Comparison of ENCODE assay signal across 9 cellular contexts in the genomic region with DNA sequence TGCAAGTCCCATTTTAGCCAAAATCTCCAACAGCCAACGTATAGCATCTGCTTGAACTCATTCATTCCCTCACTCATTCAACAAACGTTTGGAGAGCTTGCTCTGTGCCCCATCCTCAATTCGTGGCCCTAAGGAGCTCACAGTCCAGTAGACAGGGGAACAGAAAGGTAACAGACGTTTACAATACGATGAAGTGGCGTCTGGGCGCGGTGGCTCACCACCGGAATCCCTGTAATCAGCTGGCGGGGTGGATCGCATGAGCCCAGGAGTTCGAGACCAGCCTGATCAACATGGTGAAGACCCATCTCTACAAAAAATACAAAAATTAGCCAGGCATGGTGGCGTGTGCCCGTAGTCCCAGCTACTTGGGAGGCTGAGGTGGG. TPM values are rescaled to one million over a fixed set of nuclear protein-coding genes. Genes with fewer than 3 reads are reported as not detected.
DNase-seq lines count a peak whose midpoint lies in the region; ATAC-seq, FAIRE-seq and TF ChIP-seq lines count a peak whose summit lies in the region.
"Had no signal": no experiment of that assay in that cellular context is flagged by ENCODE, and none has a peak within 500 bp of the region (broad histone marks: within the 10 kb centered on the region; RNA-seq: fewer than 3 reads in every experiment).

No MANE protein-coding gene starts in this region.

- peaks cover 10% of the 10 kb centered on the region for H3K79me2 ChIP-seq in astrocyte (ENCODE audit: insufficient read depth, low read length)

- peaks cover 7% of the 10 kb centered on the region for H3K4me1 Mint-ChIP-seq in astrocyte (ENCODE audit: low read depth, unreplicated experiment)
- peaks cover 29% of the 10 kb centered on the region for H3K4me1 Mint-ChIP-seq in mesothelial cell of epicardium

- H3K9me3 ChIP-seq in HUES48 (ENCODE audit: control insufficient read depth, insufficient read depth, low read length), result no peaks in the 10 kb centered on the region
- no peaks in the 10 kb centered on the region for H3K9me3 ChIP-seq in astrocyte (ENCODE audit: insufficient read depth, low read depth, low read length)

- H3K27ac Mint-ChIP-seq in astrocyte (ENCODE audit: unreplicated experiment) (peak overlapping the region; percentile 75), mesothelial cell of epicardium (peak overlapping the region; percentile 95)

- no peaks in the 10 kb centered on the region; the same call in 1 of the 2 replicates for H3K36me3 ChIP-seq in HUES48 (ENCODE audit: control insufficient read depth, insufficient read depth, low read length)
- no peaks in the 10 kb centered on the region for H3K36me3 ChIP-seq in astrocyte (ENCODE audit: insufficient read depth, low read length)

- peaks cover 14% of the 10 kb centered on the region for H4K20me1 ChIP-seq in astrocyte (ENCODE audit: insufficient read depth, low read length)

- H3K4me3 Mint-ChIP-seq in astrocyte (ENCODE audit: unreplicated experiment) (peak overlapping the region; percentile 87), mesothelial cell of epicardium (peak overlapping the region; percentile 71)

- H3K4me3 ChIP-seq in HUES48 (ENCODE audit: low read depth, low read length), result peak overlapping the region; percentile 51; the same call in 1 of the 2 replicates
- H3K4me3 ChIP-seq in astrocyte (ENCODE audit: insufficient read depth, low read depth, low read length), result peak overlapping the region; percentile 54

- no peaks in the 10 kb centered on the region for H3K36me3 Mint-ChIP-seq in astrocyte (ENCODE audit: low read depth, unreplicated experiment)
- no peaks in the 10 kb centered on the region for H3K36me3 Mint-ChIP-seq in mesothelial cell of epicardium

- H3K27me3 ChIP-seq in HUES48 (ENCODE audit: control insufficient read depth, insufficient read depth, low read length) (no peaks in the 10 kb centered on the region; the same call in 1 of the 2 replicates), astrocyte (ENCODE audit: insufficient read depth, low read length) (no peaks in the 10 kb centered on the region)

- H3K4me2 ChIP-seq in astrocyte (ENCODE audit: low read length), result peak overlapping the region; percentile 84

- no peaks in the 10 kb centered on the region for H3K9me3 Mint-ChIP-seq in astrocyte (ENCODE audit: unreplicated experiment)
- no peaks in the 10 kb centered on the region for H3K9me3 Mint-ChIP-seq in mesothelial cell of epicardium

- no peak overlapping the region for H3K9ac ChIP-seq in HUES48 (ENCODE audit: low read depth, low read length)
- H3K9ac ChIP-seq in astrocyte (ENCODE audit: low read length), result peak overlapping the region; percentile 34

- no peak for ATAC-seq in HG03439 (IDR thresholded peaks at IDR 0.05; ENCODE audit: unreplicated experiment)
- no peak for ATAC-seq in HG02588 (IDR thresholded peaks at IDR 0.05; ENCODE audit: unreplicated experiment)
- ATAC-seq in HG03039 (IDR thresholded peaks at IDR 0.05; ENCODE audit: unreplicated experiment), result no peak

- TF ChIP-seq CTCF in 22Rv1 (IDR thresholded peaks at IDR 0.05) (no peak), astrocyte (IDR thresholded peaks at IDR 0.05; ENCODE audit: insufficient read depth, low read depth, low read length) (no peak), mesothelial cell of epicardium (IDR thresholded peaks at IDR 0.05; ENCODE audit: unreplicated experiment) (no peak)

- H3K4me1 ChIP-seq in HUES48 (ENCODE audit: control insufficient read depth, insufficient read depth, low read length) (peaks cover 14% of the 10 kb centered on the region), astrocyte (ENCODE audit: insufficient read depth, low read length) (peaks cover 22% of the 10 kb centered on the region)

- no peak for FAIRE-seq in astrocyte (lab: Jason Lieb, UNC)

- H3K27me3 Mint-ChIP-seq in astrocyte (ENCODE audit: low read depth, unreplicated experiment), result peaks cover 3% of the 10 kb centered on the region
- H3K27me3 Mint-ChIP-seq in mesothelial cell of epicardium (ENCODE audit: low read depth), result no peaks in the 10 kb centered on the region

- DNase-seq in astrocyte (ENCODE audit: low read depth) (no peak), mesothelial cell of epicardium (ENCODE audit: low spot score in 2 of 2, unreplicated experiment in 2 of 2) (no peak), NCI-H187 treated with DMSO at 0.1 percent for 48 hours (lab: John Stamatoyannopoulos, UW) (no peak)

- peak overlapping the region; percentile 87 for H2AFZ ChIP-seq in astrocyte (ENCODE audit: low read depth, low read length)

- H3K27ac ChIP-seq in 22Rv1 (0 out of 2 replicates have a peak overlapping the region, but pooled peaks have one; percentile 86), HUES48 (ENCODE audit: low read depth, low read length) (peak overlapping the region; percentile 35), astrocyte (ENCODE audit: low read depth, low read length) (no peak overlapping the region)

RNA-seq across cellular contexts. Expression of gene E2F1, which starts 0.8 kb away (rescaled TPM):
- total RNA-seq in astrocyte, result 1.6 and 2.3 TPM in 2 replicates
- total RNA-seq in mesothelial cell of epicardium, result 16.7 to 18.1 TPM (median 16.9 TPM) in 3 replicates

RNA-seq across cellular contexts. Expression of gene NECAB3, which starts 12.7 kb away (rescaled TPM):
- total RNA-seq in astrocyte (19.5 and 22.3 TPM in 2 replicates), mesothelial cell of epicardium (58.4 to 60.1 TPM (median 58.6 TPM) in 3 replicates)

RNA-seq across cellular contexts. Expression of gene ACTL10, which starts 20.2 kb away (rescaled TPM):
- total RNA-seq in astrocyte (1.1 and 1.4 TPM in 2 replicates), mesothelial cell of epicardium (0.63 to 0.86 TPM (median 0.66 TPM) in 3 replicates)

RNA-seq across cellular contexts. Expression of gene C20orf144, which starts 24.8 kb away (rescaled TPM):
- 0.16 TPM in 1 of 2 replicates, not detected in the other for total RNA-seq in astrocyte
- 0.09 to 0.20 TPM (median 0.11 TPM) in 3 replicates for total RNA-seq in mesothelial cell of epicardium
- total RNA-seq: dermis blood vessel endothelial cell had no signal

RNA-seq across cellular contexts. Expression of gene PXMP4, which starts 33.1 kb away (rescaled TPM):
- total RNA-seq in astrocyte (1.1 and 1.2 TPM in 2 replicates), mesothelial cell of epicardium (7.0 to 7.5 TPM (median 7.4 TPM) in 3 replicates)
